1 cellular context compared by ENCODE assay signal in genomic region chr1:165630629-165631402, GRCh38.
TF ChIP-seq lines count a peak whose summit lies in the region.

MGST3 (plus strand) TSS chr1:165631234; CDS start chr1:165649848, 18,614 bp downstream.

TF ChIP-seq in H1, 55 proteins besides CTCF, POLR2A, EP300 and RAD21 (continued from another document):
- no peak for TF ChIP-seq ATF3 (IDR thresholded peaks at IDR 0.05; ENCODE audit: insufficient read depth, low read depth, low read length)
- peak; percentile 68 for TF ChIP-seq KDM4A (IDR thresholded peaks at IDR 0.05; ENCODE audit: low read depth, low read length, severe bottlenecking)
- TF ChIP-seq NANOG (IDR thresholded peaks at IDR 0.05; ENCODE audit: insufficient read depth, low read depth, low read length, poor library complexity, severe bottlenecking) = no peak
- no peak for TF ChIP-seq CBX8 (IDR thresholded peaks at IDR 0.05; ENCODE audit: borderline replicate concordance, low read depth, low read length)
- no peak for TF ChIP-seq FOSL1 (IDR thresholded peaks at IDR 0.05; ENCODE audit: insufficient read depth, low read depth, low read length)
- peak; percentile 72 for TF ChIP-seq CREB1 (IDR thresholded peaks at IDR 0.05)
- TF ChIP-seq, protein P1, sequence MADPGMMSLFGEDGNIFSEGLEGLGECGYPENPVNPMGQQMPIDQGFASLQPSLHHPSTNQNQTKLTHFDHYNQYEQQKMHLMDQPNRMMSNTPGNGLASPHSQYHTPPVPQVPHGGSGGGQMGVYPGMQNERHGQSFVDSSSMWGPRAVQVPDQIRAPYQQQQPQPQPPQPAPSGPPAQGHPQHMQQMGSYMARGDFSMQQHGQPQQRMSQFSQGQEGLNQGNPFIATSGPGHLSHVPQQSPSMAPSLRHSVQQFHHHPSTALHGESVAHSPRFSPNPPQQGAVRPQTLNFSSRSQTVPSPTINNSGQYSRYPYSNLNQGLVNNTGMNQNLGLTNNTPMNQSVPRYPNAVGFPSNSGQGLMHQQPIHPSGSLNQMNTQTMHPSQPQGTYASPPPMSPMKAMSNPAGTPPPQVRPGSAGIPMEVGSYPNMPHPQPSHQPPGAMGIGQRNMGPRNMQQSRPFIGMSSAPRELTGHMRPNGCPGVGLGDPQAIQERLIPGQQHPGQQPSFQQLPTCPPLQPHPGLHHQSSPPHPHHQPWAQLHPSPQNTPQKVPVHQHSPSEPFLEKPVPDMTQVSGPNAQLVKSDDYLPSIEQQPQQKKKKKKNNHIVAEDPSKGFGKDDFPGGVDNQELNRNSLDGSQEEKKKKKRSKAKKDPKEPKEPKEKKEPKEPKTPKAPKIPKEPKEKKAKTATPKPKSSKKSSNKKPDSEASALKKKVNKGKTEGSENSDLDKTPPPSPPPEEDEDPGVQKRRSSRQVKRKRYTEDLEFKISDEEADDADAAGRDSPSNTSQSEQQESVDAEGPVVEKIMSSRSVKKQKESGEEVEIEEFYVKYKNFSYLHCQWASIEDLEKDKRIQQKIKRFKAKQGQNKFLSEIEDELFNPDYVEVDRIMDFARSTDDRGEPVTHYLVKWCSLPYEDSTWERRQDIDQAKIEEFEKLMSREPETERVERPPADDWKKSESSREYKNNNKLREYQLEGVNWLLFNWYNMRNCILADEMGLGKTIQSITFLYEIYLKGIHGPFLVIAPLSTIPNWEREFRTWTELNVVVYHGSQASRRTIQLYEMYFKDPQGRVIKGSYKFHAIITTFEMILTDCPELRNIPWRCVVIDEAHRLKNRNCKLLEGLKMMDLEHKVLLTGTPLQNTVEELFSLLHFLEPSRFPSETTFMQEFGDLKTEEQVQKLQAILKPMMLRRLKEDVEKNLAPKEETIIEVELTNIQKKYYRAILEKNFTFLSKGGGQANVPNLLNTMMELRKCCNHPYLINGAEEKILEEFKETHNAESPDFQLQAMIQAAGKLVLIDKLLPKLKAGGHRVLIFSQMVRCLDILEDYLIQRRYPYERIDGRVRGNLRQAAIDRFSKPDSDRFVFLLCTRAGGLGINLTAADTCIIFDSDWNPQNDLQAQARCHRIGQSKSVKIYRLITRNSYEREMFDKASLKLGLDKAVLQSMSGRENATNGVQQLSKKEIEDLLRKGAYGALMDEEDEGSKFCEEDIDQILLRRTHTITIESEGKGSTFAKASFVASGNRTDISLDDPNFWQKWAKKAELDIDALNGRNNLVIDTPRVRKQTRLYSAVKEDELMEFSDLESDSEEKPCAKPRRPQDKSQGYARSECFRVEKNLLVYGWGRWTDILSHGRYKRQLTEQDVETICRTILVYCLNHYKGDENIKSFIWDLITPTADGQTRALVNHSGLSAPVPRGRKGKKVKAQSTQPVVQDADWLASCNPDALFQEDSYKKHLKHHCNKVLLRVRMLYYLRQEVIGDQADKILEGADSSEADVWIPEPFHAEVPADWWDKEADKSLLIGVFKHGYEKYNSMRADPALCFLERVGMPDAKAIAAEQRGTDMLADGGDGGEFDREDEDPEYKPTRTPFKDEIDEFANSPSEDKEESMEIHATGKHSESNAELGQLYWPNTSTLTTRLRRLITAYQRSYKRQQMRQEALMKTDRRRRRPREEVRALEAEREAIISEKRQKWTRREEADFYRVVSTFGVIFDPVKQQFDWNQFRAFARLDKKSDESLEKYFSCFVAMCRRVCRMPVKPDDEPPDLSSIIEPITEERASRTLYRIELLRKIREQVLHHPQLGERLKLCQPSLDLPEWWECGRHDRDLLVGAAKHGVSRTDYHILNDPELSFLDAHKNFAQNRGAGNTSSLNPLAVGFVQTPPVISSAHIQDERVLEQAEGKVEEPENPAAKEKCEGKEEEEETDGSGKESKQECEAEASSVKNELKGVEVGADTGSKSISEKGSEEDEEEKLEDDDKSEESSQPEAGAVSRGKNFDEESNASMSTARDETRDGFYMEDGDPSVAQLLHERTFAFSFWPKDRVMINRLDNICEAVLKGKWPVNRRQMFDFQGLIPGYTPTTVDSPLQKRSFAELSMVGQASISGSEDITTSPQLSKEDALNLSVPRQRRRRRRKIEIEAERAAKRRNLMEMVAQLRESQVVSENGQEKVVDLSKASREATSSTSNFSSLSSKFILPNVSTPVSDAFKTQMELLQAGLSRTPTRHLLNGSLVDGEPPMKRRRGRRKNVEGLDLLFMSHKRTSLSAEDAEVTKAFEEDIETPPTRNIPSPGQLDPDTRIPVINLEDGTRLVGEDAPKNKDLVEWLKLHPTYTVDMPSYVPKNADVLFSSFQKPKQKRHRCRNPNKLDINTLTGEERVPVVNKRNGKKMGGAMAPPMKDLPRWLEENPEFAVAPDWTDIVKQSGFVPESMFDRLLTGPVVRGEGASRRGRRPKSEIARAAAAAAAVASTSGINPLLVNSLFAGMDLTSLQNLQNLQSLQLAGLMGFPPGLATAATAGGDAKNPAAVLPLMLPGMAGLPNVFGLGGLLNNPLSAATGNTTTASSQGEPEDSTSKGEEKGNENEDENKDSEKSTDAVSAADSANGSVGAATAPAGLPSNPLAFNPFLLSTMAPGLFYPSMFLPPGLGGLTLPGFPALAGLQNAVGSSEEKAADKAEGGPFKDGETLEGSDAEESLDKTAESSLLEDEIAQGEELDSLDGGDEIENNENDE (IDR thresholded peaks at IDR 0.05; ENCODE audit: insufficient replicate concordance, low read length) = no peak
- TF ChIP-seq TAF7 (optimal IDR thresholded peaks at IDR 0.05; ENCODE audit: borderline replicate concordance, low read depth, low read length) = peak; percentile 56
- peak; percentile 33; the same call in 1 of the 2 replicates for TF ChIP-seq NRF1 (IDR thresholded peaks at IDR 0.05; ENCODE audit: low read depth, low read length)
- TF ChIP-seq EGR1 (IDR thresholded peaks at IDR 0.05; ENCODE audit: borderline replicate concordance, low read depth, low read length) = peak; percentile 94
- TF ChIP-seq, protein P2, sequence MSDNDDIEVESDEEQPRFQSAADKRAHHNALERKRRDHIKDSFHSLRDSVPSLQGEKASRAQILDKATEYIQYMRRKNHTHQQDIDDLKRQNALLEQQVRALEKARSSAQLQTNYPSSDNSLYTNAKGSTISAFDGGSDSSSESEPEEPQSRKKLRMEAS (IDR thresholded peaks at IDR 0.05) = peak; percentile 68; the same call in 1 of the 2 replicates
- TF ChIP-seq ASH2L (IDR thresholded peaks at IDR 0.05; ENCODE audit: low read length) = peak; percentile 86
- TF ChIP-seq SIN3A (conservative IDR thresholded peaks at IDR 0.05 in 1 of 2, IDR thresholded peaks at IDR 0.05 in 1 of 2; ENCODE audit: low read depth in 1 of 2, low read length in 2 of 2) = peak; percentile 37 to 79; a peak in 1 of 4 replicates
- no peak for TF ChIP-seq CHD1 (IDR thresholded peaks at IDR 0.05; ENCODE audit: low read depth, low read length)
- no peak for TF ChIP-seq SIX5 (IDR thresholded peaks at IDR 0.05; ENCODE audit: low read depth, low read length)
- TF ChIP-seq TBP (IDR thresholded peaks at IDR 0.05; ENCODE audit: low read depth, low read length) = peak; percentile 13; the same call in 1 of the 2 replicates
